22 cellular contexts compared by ENCODE assay signal in genomic region chr4:177479063-177479462, GRCh38.
"Had no signal": no experiment of that assay in that cellular context is flagged by ENCODE, and none has a peak within 500 bp of the region (broad histone marks: within the 10 kb centered on the region; RNA-seq: fewer than 3 reads in every experiment).

No MANE protein-coding gene starts in this region.

- H3K4me3 ChIP-seq: SK-N-MC had no signal

- H3K27ac ChIP-seq: RWPE1, SK-N-MC had no signal

- DNase-seq: KBM-7, MV-4-11, NCI-H1048, NCI-H1105, NCI-H1417 treated with DMSO at 0.1 percent for 48 hours, NCI-H146, NCI-H1694 treated with DMSO at 0.1 percent for 48 hours, NCI-H1930, NCI-H2081, NCI-H2107, NCI-H226, NCI-H446, NCI-H510A, NCI-H524 treated with DMSO at 0.1 percent for 48 hours, NCI-H69, NCI-H774, PC-3, SHP77, T-helper 1 cell, T-helper 17 cell had no signal
